1 cellular context compared by ENCODE assay signal in the genomic region with DNA sequence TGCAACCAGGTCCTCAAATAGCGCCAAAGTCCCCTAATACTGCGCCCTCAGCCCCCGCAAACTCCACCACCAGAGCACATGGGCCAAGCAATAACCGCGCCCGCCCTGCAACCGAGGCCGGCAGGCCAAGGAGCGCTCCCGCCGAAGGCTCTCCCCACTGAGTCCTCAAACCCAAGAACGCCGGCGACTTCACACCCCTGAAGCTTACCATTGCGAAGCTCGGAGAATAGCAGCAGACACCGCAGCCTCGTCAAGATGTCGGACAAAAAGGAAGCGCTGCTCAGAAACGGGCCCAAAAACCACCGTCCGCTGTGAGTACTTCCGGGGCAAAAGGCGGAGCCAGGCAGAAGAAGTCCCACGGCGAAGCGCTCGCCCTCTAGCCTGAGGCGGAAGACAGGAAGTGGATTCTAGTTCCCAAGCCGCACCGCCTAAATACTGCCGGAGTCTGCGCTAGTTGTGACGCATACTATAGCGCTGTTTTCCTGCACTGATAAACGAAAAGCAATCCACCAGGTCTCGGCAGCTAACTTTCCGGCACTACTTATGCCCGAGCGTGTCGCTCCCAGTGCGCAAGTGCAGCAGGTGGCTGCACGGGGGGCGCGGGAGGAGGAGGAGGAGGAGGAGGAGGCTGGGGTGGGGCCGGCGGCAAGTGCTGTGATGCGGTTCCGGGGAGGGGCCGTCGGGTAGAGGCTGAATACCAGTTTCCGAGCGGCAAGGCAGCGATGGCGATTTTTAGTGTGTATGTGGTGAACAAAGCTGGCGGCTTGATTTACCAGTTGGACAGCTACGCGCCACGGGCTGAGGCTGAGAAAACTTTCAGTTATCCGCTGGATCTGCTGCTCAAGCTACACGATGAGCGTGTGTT.
TF ChIP-seq lines count a peak whose summit lies in the region.

A gene (minus strand): TSS at position 270 of the 865 bp plus-strand sequence. CDS start 59 bp downstream, at position 211.
A gene with protein sequence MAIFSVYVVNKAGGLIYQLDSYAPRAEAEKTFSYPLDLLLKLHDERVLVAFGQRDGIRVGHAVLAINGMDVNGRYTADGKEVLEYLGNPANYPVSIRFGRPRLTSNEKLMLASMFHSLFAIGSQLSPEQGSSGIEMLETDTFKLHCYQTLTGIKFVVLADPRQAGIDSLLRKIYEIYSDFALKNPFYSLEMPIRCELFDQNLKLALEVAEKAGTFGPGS (plus strand): TSS at position 693 of the 865 bp plus-strand sequence. CDS start 30 bp downstream, at position 723.

TF ChIP-seq in HCT116, 20 proteins besides CTCF, POLR2A, EP300 and RAD21 (continued from another document):
- TF ChIP-seq SP1 (IDR thresholded peaks at IDR 0.05; ENCODE audit: low read depth) (peak; percentile 80), TCF7L2 (IDR thresholded peaks at IDR 0.05; ENCODE audit: borderline replicate concordance, extremely low read depth, insufficient read depth, insufficient read length) (peak; percentile 88), ZFX (IDR thresholded peaks at IDR 0.05) (peak; percentile 57; the same call in 1 of the 2 replicates), JUND (IDR thresholded peaks at IDR 0.05) (no peak), SIN3A (IDR thresholded peaks at IDR 0.05; ENCODE audit: low read depth) (peak; percentile 77), EGR1 (IDR thresholded peaks at IDR 0.05; ENCODE audit: low read depth) (peak; percentile 72), SRF (IDR thresholded peaks at IDR 0.05; ENCODE audit: low read depth) (no peak; the same call in 1 of the 2 replicates), YY1 (IDR thresholded peaks at IDR 0.05; ENCODE audit: extremely low read depth, insufficient replicate concordance, low read depth, low read length) (peak; percentile 92), POLR2AphosphoS5 (IDR thresholded peaks at IDR 0.05; ENCODE audit: low read depth, low read length) (peak; percentile 87), ZNF274 (IDR thresholded peaks at IDR 0.05; ENCODE audit: low read depth, low read length) (no peak)
- TF ChIP-seq, protein P1, sequence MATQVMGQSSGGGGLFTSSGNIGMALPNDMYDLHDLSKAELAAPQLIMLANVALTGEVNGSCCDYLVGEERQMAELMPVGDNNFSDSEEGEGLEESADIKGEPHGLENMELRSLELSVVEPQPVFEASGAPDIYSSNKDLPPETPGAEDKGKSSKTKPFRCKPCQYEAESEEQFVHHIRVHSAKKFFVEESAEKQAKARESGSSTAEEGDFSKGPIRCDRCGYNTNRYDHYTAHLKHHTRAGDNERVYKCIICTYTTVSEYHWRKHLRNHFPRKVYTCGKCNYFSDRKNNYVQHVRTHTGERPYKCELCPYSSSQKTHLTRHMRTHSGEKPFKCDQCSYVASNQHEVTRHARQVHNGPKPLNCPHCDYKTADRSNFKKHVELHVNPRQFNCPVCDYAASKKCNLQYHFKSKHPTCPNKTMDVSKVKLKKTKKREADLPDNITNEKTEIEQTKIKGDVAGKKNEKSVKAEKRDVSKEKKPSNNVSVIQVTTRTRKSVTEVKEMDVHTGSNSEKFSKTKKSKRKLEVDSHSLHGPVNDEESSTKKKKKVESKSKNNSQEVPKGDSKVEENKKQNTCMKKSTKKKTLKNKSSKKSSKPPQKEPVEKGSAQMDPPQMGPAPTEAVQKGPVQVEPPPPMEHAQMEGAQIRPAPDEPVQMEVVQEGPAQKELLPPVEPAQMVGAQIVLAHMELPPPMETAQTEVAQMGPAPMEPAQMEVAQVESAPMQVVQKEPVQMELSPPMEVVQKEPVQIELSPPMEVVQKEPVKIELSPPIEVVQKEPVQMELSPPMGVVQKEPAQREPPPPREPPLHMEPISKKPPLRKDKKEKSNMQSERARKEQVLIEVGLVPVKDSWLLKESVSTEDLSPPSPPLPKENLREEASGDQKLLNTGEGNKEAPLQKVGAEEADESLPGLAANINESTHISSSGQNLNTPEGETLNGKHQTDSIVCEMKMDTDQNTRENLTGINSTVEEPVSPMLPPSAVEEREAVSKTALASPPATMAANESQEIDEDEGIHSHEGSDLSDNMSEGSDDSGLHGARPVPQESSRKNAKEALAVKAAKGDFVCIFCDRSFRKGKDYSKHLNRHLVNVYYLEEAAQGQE (IDR thresholded peaks at IDR 0.05; ENCODE audit: low read depth): no peak
- TF ChIP-seq, protein P2, sequence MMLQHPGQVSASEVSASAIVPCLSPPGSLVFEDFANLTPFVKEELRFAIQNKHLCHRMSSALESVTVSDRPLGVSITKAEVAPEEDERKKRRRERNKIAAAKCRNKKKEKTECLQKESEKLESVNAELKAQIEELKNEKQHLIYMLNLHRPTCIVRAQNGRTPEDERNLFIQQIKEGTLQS (IDR thresholded peaks at IDR 0.05): no peak
